Comparison of ENCODE assay signal across 24 cellular contexts in genomic region chr18:74825460-74825859, GRCh38.
"Had no signal": no experiment of that assay in that cellular context is flagged by ENCODE, and none has a peak within 500 bp of the region (broad histone marks: within the 10 kb centered on the region; RNA-seq: fewer than 3 reads in every experiment).

No MANE protein-coding gene starts in this region.

- H3K4me1 ChIP-seq: lower lobe of right lung, prostate gland, right atrium auricular region, suprapubic skin, transverse colon, upper lobe of right lung, uterus had no signal

- H3K27me3 Mint-ChIP-seq: naive thymus-derived CD8-positive, alpha-beta T cell; stimulated activated naive CD8-positive, alpha-beta T cell treated with anti-CD3 and anti-CD28 coated beads, Interleukin-15, amount 100 ng/mL, for 72 hours had no signal

- FAIRE-seq: frontal cortex, keratinocyte had no signal

- H3K9me3 ChIP-seq: lower lobe of right lung, prostate gland, right atrium auricular region, suprapubic skin, transverse colon, upper lobe of right lung, uterus had no signal

- H3K4me3 ChIP-seq: lower lobe of right lung, prostate gland, right atrium auricular region, smooth muscle cell, suprapubic skin, transverse colon, upper lobe of right lung, uterus had no signal

- DNase-seq: effector CD4-positive, alpha-beta T cell; hypothalamus; immature natural killer cell; left ventricle myocardium superior; lower lobe of right lung; naive thymus-derived CD8-positive, alpha-beta T cell; nephron progenitor cell; nucleus accumbens; stimulated activated CD4-positive, alpha-beta T cell treated with anti-CD3 and anti-CD28 coated beads, Interleukin-12 subunit alpha, Interleukin-12 subunit beta, amount 100 ng/mL, for 4 hours; stimulated activated CD4-positive, alpha-beta T cell treated with anti-CD3 and anti-CD28 coated beads, Interleukin-1b, Interleukin-23, amount 100 ng/mL, for 48 hours; stimulated activated CD4-positive, alpha-beta T cell treated with anti-CD3 and anti-CD28 coated beads, Interleukin-4, amount 100 ng/mL, for 1 hour; stimulated activated CD8-positive, alpha-beta memory T cell treated with anti-CD3 and anti-CD28 coated beads, Interleukin-4, amount 100 ng/mL, for 48 hours; stimulated activated naive CD4-positive, alpha-beta T cell; stimulated activated naive CD8-positive, alpha-beta T cell treated with anti-CD3 and anti-CD28 coated beads, Interleukin-15, amount 100 ng/mL, for 72 hours; transverse colon; upper lobe of right lung; uterus had no signal

- ATAC-seq: left ventricle myocardium superior; lower lobe of right lung; naive thymus-derived CD8-positive, alpha-beta T cell; sciatic nerve; stimulated activated naive CD8-positive, alpha-beta T cell treated with anti-CD3 and anti-CD28 coated beads, Interleukin-15, amount 100 ng/mL, for 72 hours; upper lobe of right lung had no signal

- H3K4me3 Mint-ChIP-seq: immature natural killer cell; naive thymus-derived CD8-positive, alpha-beta T cell; nephron progenitor cell; stimulated activated naive CD8-positive, alpha-beta T cell treated with anti-CD3 and anti-CD28 coated beads, Interleukin-15, amount 100 ng/mL, for 72 hours had no signal

- H3K36me3 ChIP-seq: lower lobe of right lung, prostate gland, right atrium auricular region, suprapubic skin, transverse colon, upper lobe of right lung, uterus had no signal

- H3K27ac ChIP-seq: lower lobe of right lung, prostate gland, right atrium auricular region, suprapubic skin, transverse colon, upper lobe of right lung, uterus had no signal

- H3K27ac Mint-ChIP-seq: immature natural killer cell; naive thymus-derived CD8-positive, alpha-beta T cell; nephron progenitor cell; stimulated activated naive CD8-positive, alpha-beta T cell treated with anti-CD3 and anti-CD28 coated beads, Interleukin-15, amount 100 ng/mL, for 72 hours had no signal

- H3K27me3 ChIP-seq: right atrium auricular region, suprapubic skin, transverse colon, upper lobe of right lung, uterus had no signal

- H3K4me1 Mint-ChIP-seq: stimulated activated naive CD8-positive, alpha-beta T cell treated with anti-CD3 and anti-CD28 coated beads, Interleukin-15, amount 100 ng/mL, for 72 hours had no signal
